ENCODE assay signal across 17 cellular contexts in genomic region chr5:318931-319601, GRCh38. TPM values are rescaled to one million over a fixed set of nuclear protein-coding genes. Genes with fewer than 3 reads are reported as not detected.
DNase-seq lines count a peak whose midpoint lies in the region; ATAC-seq, FAIRE-seq and TF ChIP-seq lines count a peak whose summit lies in the region.
"Had no signal": no experiment of that assay in that cellular context is flagged by ENCODE, and none has a peak within 500 bp of the region (broad histone marks: within the 10 kb centered on the region; RNA-seq: fewer than 3 reads in every experiment).

No MANE protein-coding gene starts in this region.

- peak overlapping the region; percentile 67; the same call in 1 of the 2 replicates for H2BK15ac ChIP-seq in H1 (ENCODE audit: low read length)

- CTCF ChIA-PET in SK-N-SH (lab: Yijun Ruan, JAX) (interaction anchor here (1.0 to 1.4 kb wide), 3 partner anchors 31 to 127 kb away, joined by 3 to 6 read pairs (median 5); no protein-coding TSS in a partner anchor), H1 (lab: Charles Lee; ENCODE audit: partially characterized antibody) (interaction anchor here (0.8 to 2.1 kb wide), 10 partner anchors 19 to 128 kb away, joined by 3 to 9 read pairs (median 4); no protein-coding TSS in a partner anchor)

- TF ChIP-seq POLR2A in H1 (IDR thresholded peaks at IDR 0.05; ENCODE audit: control extremely low read depth in 1 of 2, low read depth in 2 of 2, low read length in 2 of 2): no peak

- H2BK12ac ChIP-seq in H1 (ENCODE audit: low read depth, low read length): no peak overlapping the region

- no peaks in the 10 kb centered on the region for H3K79me2 ChIP-seq in SK-N-SH (ENCODE audit: insufficient read depth)
- no peaks in the 10 kb centered on the region for H3K79me2 ChIP-seq in H1 (ENCODE audit: control insufficient read depth in 1 of 2, insufficient read depth in 2 of 2, low read length in 2 of 2)

- H3K4me1 ChIP-seq in SK-N-SH (ENCODE audit: control insufficient read depth in 1 of 2, insufficient read depth in 2 of 2, low read depth in 1 of 2, low read length in 1 of 2): peaks cover 0 to 9% of the 10 kb centered on the region in 2 experiments; a peak in 1 of 4 replicates
- peaks cover 0 to 19% (median 3%) of the 10 kb centered on the region in 4 experiments; a peak in 5 of 7 replicates for H3K4me1 ChIP-seq in H1 (replicated peaks in 1 of 4; ENCODE audit: control insufficient read depth in 3 of 4, insufficient read depth in 4 of 4, low read length in 3 of 4)
- peaks cover 0 to 4% of the 10 kb centered on the region in 2 donors for H3K4me1 ChIP-seq in kidney (ENCODE audit: control insufficient read depth in 1 of 2, insufficient read depth in 1 of 2, low read depth in 1 of 2, low read length in 2 of 2)
- H3K4me1 ChIP-seq: psoas muscle had no signal

- no peak overlapping the region for H2AK5ac ChIP-seq in H1 (ENCODE audit: low read depth, low read length)

- H3F3A ChIP-seq in SK-N-SH (replicated peaks; ENCODE audit: insufficient read depth): peaks cover 9% of the 10 kb centered on the region

- H3K27ac ChIP-seq in SK-N-SH (ENCODE audit: low read depth in 2 of 2, low read length in 1 of 2): no peak overlapping the region
- H3K27ac ChIP-seq in H1 (ENCODE audit: low read depth, low read length): no peak overlapping the region
- no peak overlapping the region for H3K27ac ChIP-seq in kidney (ENCODE audit: low read depth in 2 of 2, low read length in 2 of 2)
- H3K27ac ChIP-seq: psoas muscle, vagina had no signal

- WGBS in SK-N-SH (ENCODE audit: low lambda C conversion rate): 36% methylated on average over 9 of the region's 18 CpGs
- WGBS in H1 (ENCODE audit: extremely low coverage in 1 of 2, insufficient coverage in 1 of 2, insufficient read length in 1 of 2, insufficient replicate concordance in 2 of 2, low coverage in 1 of 2, low lambda C conversion rate in 2 of 2, missing lambda C conversion rate in 1 of 2), 2 experiments: 91% methylated on average over 18 of the region's 18 CpGs; no CpG with 5 or more reads in 1 of the 2 experiments

- no peak for TF ChIP-seq CTCF in SK-N-SH (IDR thresholded peaks at IDR 0.05)
- no peak for TF ChIP-seq CTCF in H1 (IDR thresholded peaks at IDR 0.05; ENCODE audit: control extremely low read depth in 1 of 3, insufficient read depth in 1 of 3, low read depth in 1 of 3, low read length in 3 of 3)
- no peak for TF ChIP-seq CTCF in kidney (IDR thresholded peaks at IDR 0.05; ENCODE audit: borderline replicate concordance, extremely low read depth, insufficient read depth)

- H4K91ac ChIP-seq in H1 (replicated peaks; ENCODE audit: insufficient read length, low read length): no peak overlapping the region

- FAIRE-seq in HTR-8/SVneo (lab: Jason Lieb, UNC) (peak; percentile 67), H1 (lab: Jason Lieb, UNC) (no peak), kidney (lab: Jason Lieb, UNC) (no peak)
- FAIRE-seq: G401.6 had no signal

- no peaks in the 10 kb centered on the region for H3K9me2 ChIP-seq in SK-N-SH

- intact Hi-C loops in kidney (cut with DNase I): no loop called here

- H3K4me2 ChIP-seq in SK-N-SH (no peak overlapping the region), H1 (ENCODE audit: insufficient read depth in 1 of 2, low read depth in 2 of 2, low read length in 2 of 2) (no peak overlapping the region)

- no peak overlapping the region for H2BK20ac ChIP-seq in H1 (ENCODE audit: low read length)

- no peak for TF ChIP-seq RAD21 in SK-N-SH (IDR thresholded peaks at IDR 0.05; ENCODE audit: low read length)
- TF ChIP-seq RAD21 in H1 (IDR thresholded peaks at IDR 0.05 in 1 of 2, conservative IDR thresholded peaks at IDR 0.05 in 1 of 2; ENCODE audit: low read depth in 2 of 2, low read length in 2 of 2): no peak

- H3K27me3 ChIP-seq in SK-N-SH (ENCODE audit: insufficient read depth) (peaks cover 13% of the 10 kb centered on the region; the same call in 1 of the 2 replicates), H1 (replicated peaks in 1 of 4; ENCODE audit: control insufficient read depth in 3 of 4, extremely low read depth in 1 of 4, insufficient read depth in 3 of 4, low read length in 3 of 4) (peaks cover 38 to 52% (median 51%) of the 10 kb centered on the region in 4 experiments)
- H3K27me3 ChIP-seq: vagina had no signal

- no peak overlapping the region for H3K4ac ChIP-seq in H1 (replicated peaks; ENCODE audit: insufficient read length, low read depth, low read length)

- H3K23me2 ChIP-seq in H1 (ENCODE audit: low read depth, low read length): peaks cover 17% of the 10 kb centered on the region; the same call in 1 of the 2 replicates

- TF ChIP-seq EP300 in SK-N-SH (IDR thresholded peaks at IDR 0.05; ENCODE audit: borderline replicate concordance in 1 of 2, low read depth in 1 of 2, low read length in 1 of 2): no peak
- TF ChIP-seq EP300 in H1 (IDR thresholded peaks at IDR 0.05; ENCODE audit: borderline replicate concordance in 1 of 2, low read depth in 2 of 2, low read length in 2 of 2): no peak

- H2BK120ac ChIP-seq in H1 (replicated peaks; ENCODE audit: low read depth, low read length): no peak overlapping the region

- H3K56ac ChIP-seq in H1 (replicated peaks; ENCODE audit: insufficient read length, low read depth, low read length): no peak overlapping the region

- peaks cover 0 to 25% of the 10 kb centered on the region in 2 experiments for H3K36me3 ChIP-seq in SK-N-SH (replicated peaks in 1 of 2; ENCODE audit: control insufficient read depth in 1 of 2, insufficient read depth in 2 of 2, low read length in 1 of 2)
- peaks cover 0 to 5% (median 3%) of the 10 kb centered on the region in 4 experiments; a peak in 2 of 8 replicates for H3K36me3 ChIP-seq in H1 (ENCODE audit: control insufficient read depth in 2 of 4, insufficient read depth in 4 of 4, low read length in 3 of 4)
- peaks cover 9 to 11% of the 10 kb centered on the region in 2 donors for H3K36me3 ChIP-seq in kidney (ENCODE audit: control insufficient read depth in 1 of 2, insufficient read depth in 2 of 2, low read length in 2 of 2)

- no peaks in the 10 kb centered on the region for H3K79me1 ChIP-seq in H1 (ENCODE audit: low read depth, low read length)

- H3K4me3 ChIP-seq in SK-N-SH (ENCODE audit: low read depth in 2 of 2, low read length in 1 of 2) (no peak overlapping the region), H1 (ENCODE audit: extremely low read depth in 1 of 4, insufficient read depth in 2 of 4, low read depth in 3 of 4, low read length in 4 of 4) (no peak overlapping the region), kidney (ENCODE audit: low read length in 2 of 2) (no peak overlapping the region)
- H3K4me3 ChIP-seq: psoas muscle, vagina had no signal

- H2AFZ ChIP-seq in SK-N-SH (ENCODE audit: low read depth) (no peak overlapping the region), H1 (ENCODE audit: low read length) (no peak overlapping the region)

- POLR2A ChIA-PET in SK-N-SH (lab: Yijun Ruan, JAX) (no interaction called here), H1 (lab: Charles Lee; ENCODE audit: partially characterized antibody) (interaction anchor here (0.9 to 1.3 kb wide), 3 partner anchors 25 to 112 kb away, joined by 3 to 4 read pairs (median 3); no protein-coding TSS in a partner anchor)

- H4K20me1 ChIP-seq in SK-N-SH (ENCODE audit: insufficient read depth): peaks cover 31% of the 10 kb centered on the region
- no peaks in the 10 kb centered on the region for H4K20me1 ChIP-seq in H1 (replicated peaks in 1 of 2; ENCODE audit: control insufficient read depth in 1 of 2, insufficient read depth in 2 of 2, low read length in 2 of 2)

- no peak overlapping the region for H2BK5ac ChIP-seq in H1 (ENCODE audit: low read depth, low read length)

- no peak overlapping the region for H4K5ac ChIP-seq in H1 (ENCODE audit: insufficient read length, low read depth, low read length)

- H3K14ac ChIP-seq in H1 (ENCODE audit: insufficient read length): no peak overlapping the region

- DNase-seq in SK-N-SH (peak; percentile 40), HTR-8/SVneo (ENCODE audit: insufficient read length, low spot score) (no peak), H1 (ENCODE audit: low read depth in 1 of 2, low spot score in 2 of 2) (no peak), retina (peak; percentile 12), kidney (no peak), NOMO-1 (lab: John Stamatoyannopoulos, UW; ENCODE audit: unreplicated experiment in 2 of 2) (no peak)
- DNase-seq: effector CD4-positive, alpha-beta T cell; hippocampal formation; left cardiac atrium; stimulated activated CD4-positive, alpha-beta T cell treated with anti-CD3 and anti-CD28 coated beads, Interleukin-12 subunit alpha, Interleukin-12 subunit beta, amount 100 ng/mL, for 4 hours; stimulated activated naive CD8-positive, alpha-beta T cell treated with anti-CD3 and anti-CD28 coated beads, Interleukin-15, amount 100 ng/mL, for 72 hours had no signal

- H4K8ac ChIP-seq in H1 (ENCODE audit: extremely low read depth, insufficient read depth, low read length): no peak overlapping the region

- ATAC-seq in SK-N-SH treated with all-trans-retinoic acid at 6 μM for 48 hours: no peak
- no peak for ATAC-seq in activated CD4-positive, CD25-positive, alpha-beta regulatory T cell treated with anti-CD3 and anti-CD28 coated beads, Interleukin-2, amount 50 U/mL, for 24 hours
- ATAC-seq: left cardiac atrium; PC-3; stimulated activated naive CD8-positive, alpha-beta T cell treated with anti-CD3 and anti-CD28 coated beads, Interleukin-15, amount 100 ng/mL, for 72 hours had no signal

- H3K9me3 ChIP-seq in SK-N-SH (no peaks in the 10 kb centered on the region), H1 (ENCODE audit: insufficient read depth in 2 of 2, low read depth in 1 of 2, low read length in 1 of 2) (no peaks in the 10 kb centered on the region), kidney (ENCODE audit: control insufficient read depth in 1 of 2, low read length in 2 of 2) (no peaks in the 10 kb centered on the region)
- H3K9me3 ChIP-seq: psoas muscle, vagina had no signal

- no peak overlapping the region for H3K18ac ChIP-seq in H1 (ENCODE audit: extremely low read depth, low read length)

- no peak overlapping the region for H3K9ac ChIP-seq in SK-N-SH
- no peak overlapping the region for H3K9ac ChIP-seq in H1 (replicated peaks in 1 of 4; ENCODE audit: extremely low read depth in 1 of 4, low read depth in 3 of 4, low read length in 3 of 4)
- H3K9ac ChIP-seq in kidney (ENCODE audit: low read length in 2 of 2): no peak overlapping the region

- H3K23ac ChIP-seq in H1 (ENCODE audit: insufficient read length): no peak overlapping the region

RNA-seq across cellular contexts. Expression of gene AHRR, which starts 2.4 kb away (rescaled TPM):
- 0.71 and 0.99 TPM in 2 replicates for polyA plus RNA-seq in SK-N-SH (2012; rRNA removed)
- 0.40 and 0.49 TPM in 2 replicates for polyA plus RNA-seq in SK-N-SH (2012; cell fraction: cytosol; rRNA removed)
- polyA plus RNA-seq in SK-N-SH (2012; cell fraction: nucleus; rRNA removed): 3.2 and 3.3 TPM in 2 replicates
- total RNA-seq in H1 (2021; fragmentation: NEBNext Ultra II Directional; extraction: Animal tissue kit (Norgen Biotek cat#: 25700)): 0.80 and 1.4 TPM in 2 replicates
- 0.41 and 0.97 TPM in 2 replicates for polyA plus RNA-seq in H1 (2011; rRNA removed)
- polyA plus RNA-seq in H1 (2011; cell fraction: cytosol; rRNA removed): 0.72 TPM
- 3.3 TPM for polyA plus RNA-seq in H1 (2011; cell fraction: nucleus; rRNA removed)
- polyA plus RNA-seq in H1 (2012, experiment 1 of 2): 0.36 to 0.64 TPM (median 0.48 TPM) in 4 replicates
- polyA plus RNA-seq in H1 (2012, experiment 2 of 2): 0.49 TPM
- 0.28 TPM for polyA plus RNA-seq in H1 (2013, experiment 1 of 2)
- polyA plus RNA-seq in H1 (2013, experiment 2 of 2): 0.15 TPM
- 0.49 and 0.50 TPM in 2 replicates for polyA minus RNA-seq in H1 (2011; rRNA and poly(A)+ RNA removed)
- 0.66 TPM for polyA minus RNA-seq in H1 (2011; cell fraction: cytosol; rRNA and poly(A)+ RNA removed)
- 1.5 TPM for polyA minus RNA-seq in H1 (2011; cell fraction: nucleus; rRNA and poly(A)+ RNA removed)
- 1.7 TPM for total RNA-seq in kidney
- polyA plus RNA-seq in kidney (ENCODE audit: insufficient read depth, low read depth, low replicate concordance): 0.71 TPM

RNA-seq across cellular contexts. Expression of gene PDCD6, which starts 47.6 kb away (rescaled TPM):
- polyA plus RNA-seq in SK-N-SH (2012; rRNA removed): 323 and 347 TPM in 2 replicates
- polyA plus RNA-seq in SK-N-SH (2012; cell fraction: cytosol; rRNA removed): 349 and 362 TPM in 2 replicates
- polyA plus RNA-seq in SK-N-SH (2012; cell fraction: nucleus; rRNA removed): 226 and 288 TPM in 2 replicates
- 73.8 and 74.2 TPM in 2 replicates for total RNA-seq in H1 (2021; fragmentation: NEBNext Ultra II Directional; extraction: Animal tissue kit (Norgen Biotek cat#: 25700))
- 150 and 193 TPM in 2 replicates for polyA plus RNA-seq in H1 (2011; rRNA removed)
- polyA plus RNA-seq in H1 (2011; cell fraction: cytosol; rRNA removed): 191 TPM
- polyA plus RNA-seq in H1 (2011; cell fraction: nucleus; rRNA removed): 139 TPM
- polyA plus RNA-seq in H1 (2012, experiment 1 of 2): 119 to 129 TPM (median 120 TPM) in 4 replicates
- 43.2 TPM for polyA plus RNA-seq in H1 (2012, experiment 2 of 2)
- polyA plus RNA-seq in H1 (2013, experiment 1 of 2): 56.0 TPM
- polyA plus RNA-seq in H1 (2013, experiment 2 of 2): 59.2 TPM
- polyA minus RNA-seq in H1 (2011; rRNA and poly(A)+ RNA removed): 122 and 146 TPM in 2 replicates
- polyA minus RNA-seq in H1 (2011; cell fraction: cytosol; rRNA and poly(A)+ RNA removed): 59.1 TPM
- 53.7 TPM for polyA minus RNA-seq in H1 (2011; cell fraction: nucleus; rRNA and poly(A)+ RNA removed)
- 89.6 TPM for total RNA-seq in kidney
- polyA plus RNA-seq in kidney (ENCODE audit: insufficient read depth, low read depth, low replicate concordance): 125 TPM

Comparison
In these comparisons a context has a peak if more than half of its experiments do, and no peak if none do; other contexts are left out.
1. DNase-seq: peak in SK-N-SH (single experiment) and retina (single experiment); none in HTR-8/SVneo (single experiment), H1 (0 of 2), kidney (single experiment) and NOMO-1 (0 of 2).